In the genomic region with DNA sequence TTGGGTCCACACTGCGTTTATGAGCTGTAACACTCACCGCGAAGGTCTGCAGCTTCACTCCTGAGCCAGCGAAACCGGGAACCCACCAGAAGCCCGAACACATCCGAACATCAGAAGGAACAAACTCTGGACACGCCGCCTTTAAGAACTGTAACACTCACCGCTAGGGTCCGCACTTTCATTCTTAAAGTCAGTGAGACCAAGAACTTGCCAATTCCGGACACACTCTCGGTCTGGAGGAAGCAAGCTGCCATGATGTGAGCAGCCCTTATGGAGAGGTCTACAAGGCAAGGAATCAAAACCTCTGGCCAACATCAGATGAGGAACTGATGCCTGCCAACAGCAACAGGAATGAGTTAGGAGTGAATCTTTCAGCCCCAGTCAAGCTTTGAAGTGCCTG, we compare ENCODE assay signal across 12 cellular contexts.
DNase-seq lines count a peak whose midpoint lies in the region; ATAC-seq and TF ChIP-seq lines count a peak whose summit lies in the region.
"Had no signal": no experiment of that assay in that cellular context is flagged by ENCODE, and none has a peak within 500 bp of the region (broad histone marks: within the 10 kb centered on the region; RNA-seq: fewer than 3 reads in every experiment).

No MANE protein-coding gene starts in this region.

- no peak overlapping the region for H3K4me3 Mint-ChIP-seq in chondrocyte (ENCODE audit: unreplicated experiment)
- H3K4me3 Mint-ChIP-seq: activated naive CD8-positive, alpha-beta T cell; stimulated activated naive B cell treated with anti-CD40 and anti-IgM and Interleukin-4, amounts not matched to agents 10 μg/mL and 1 μg/mL and 100 μg/mL, for 72 hours had no signal

- no peak overlapping the region for H3K27ac Mint-ChIP-seq in chondrocyte (ENCODE audit: unreplicated experiment)
- H3K27ac Mint-ChIP-seq: activated naive CD8-positive, alpha-beta T cell; stimulated activated naive B cell treated with anti-CD40 and anti-IgM and Interleukin-4, amounts not matched to agents 10 μg/mL and 1 μg/mL and 100 μg/mL, for 72 hours had no signal

- H3K36me3 Mint-ChIP-seq in chondrocyte (ENCODE audit: low read depth) = no peaks in the 10 kb centered on the region
- H3K36me3 Mint-ChIP-seq: activated naive CD8-positive, alpha-beta T cell; stimulated activated naive B cell treated with anti-CD40 and anti-IgM and Interleukin-4, amounts not matched to agents 10 μg/mL and 1 μg/mL and 100 μg/mL, for 72 hours had no signal

- no peaks in the 10 kb centered on the region for H3K9me3 Mint-ChIP-seq in chondrocyte (ENCODE audit: low read depth)

- no peak for ATAC-seq in GM21717 (IDR thresholded peaks at IDR 0.05; ENCODE audit: unreplicated experiment)
- ATAC-seq in GM21515 (IDR thresholded peaks at IDR 0.05; ENCODE audit: unreplicated experiment) = no peak
- no peak for ATAC-seq in GM19328 (IDR thresholded peaks at IDR 0.05; ENCODE audit: unreplicated experiment)
- ATAC-seq: stimulated activated naive B cell treated with anti-CD40 and anti-IgM and Interleukin-4, amounts not matched to agents 10 μg/mL and 1 μg/mL and 100 μg/mL, for 72 hours had no signal

- DNase-seq in CD1c-positive myeloid dendritic cell (ENCODE audit: extremely low spot score) (peak; percentile 21), Kasumi-1 (lab: John Stamatoyannopoulos, UW) (peak; percentile 33 to 36), chondrocyte (ENCODE audit: low spot score) (no peak), mucosa of gallbladder (ENCODE audit: low spot score) (peak; percentile 55)
- no peak for DNase-seq in stimulated activated CD4-positive, alpha-beta T cell treated with anti-CD3 and anti-CD28 coated beads, Interleukin-2, amount 100 ng/mL, for 48 hours
- DNase-seq: NCI-H1930; SHP77; stimulated activated naive B cell treated with anti-CD40 and anti-IgM and Interleukin-4, amounts not matched to agents 10 μg/mL and 1 μg/mL and 100 μg/mL, for 72 hours had no signal

- peaks cover 19% of the 10 kb centered on the region for H3K27me3 Mint-ChIP-seq in chondrocyte (ENCODE audit: low read depth)

- peak; percentile 67 for TF ChIP-seq CTCF in chondrocyte (IDR thresholded peaks at IDR 0.05)

- peaks cover 4% of the 10 kb centered on the region for H3K4me1 Mint-ChIP-seq in chondrocyte (ENCODE audit: low read depth)
- H3K4me1 Mint-ChIP-seq: stimulated activated naive B cell treated with anti-CD40 and anti-IgM and Interleukin-4, amounts not matched to agents 10 μg/mL and 1 μg/mL and 100 μg/mL, for 72 hours had no signal

Comparison
In these comparisons a context has a peak if more than half of its experiments do, and no peak if none do; other contexts are left out.
1. DNase-seq: peak in CD1c-positive myeloid dendritic cell (single experiment), Kasumi-1 (2 of 2) and mucosa of gallbladder (single experiment); none in chondrocyte (single experiment) and stimulated activated CD4-positive, alpha-beta T cell treated with anti-CD3 and anti-CD28 coated beads, Interleukin-2, amount 100 ng/mL, for 48 hours (0 of 2).